ENCODE assay signal across 1 cellular context in genomic region chr11:67995579-67995978, GRCh38. TPM values are rescaled to one million over a fixed set of nuclear protein-coding genes. Genes with fewer than 3 reads are reported as not detected.
"Had no signal": no experiment of that assay in that cellular context is flagged by ENCODE, and none has a peak within 500 bp of the region (broad histone marks: within the 10 kb centered on the region; RNA-seq: fewer than 3 reads in every experiment).

No MANE protein-coding gene starts in this region.

RNA-seq across cellular contexts. Expression of gene ALDH3B1, which starts 14.5 kb away (rescaled TPM):
- total RNA-seq: foreskin keratinocyte had no signal
